1 cellular context compared by ENCODE assay signal in genomic region chr14:105470812-105471771, GRCh38.
TF ChIP-seq lines count a peak whose summit lies in the region.

No MANE protein-coding gene starts in this region.

TF ChIP-seq in H1, 55 proteins besides CTCF, POLR2A, EP300 and RAD21:
- TF ChIP-seq SIX5 (IDR thresholded peaks at IDR 0.05; ENCODE audit: low read depth, low read length) (no peak), TBP (IDR thresholded peaks at IDR 0.05; ENCODE audit: low read depth, low read length) (no peak), PHF8 (conservative IDR thresholded peaks at IDR 0.05; ENCODE audit: low read depth, low read length) (no peak), CBX8 (IDR thresholded peaks at IDR 0.05; ENCODE audit: borderline replicate concordance, low read depth, low read length) (no peak)
